Comparison of ENCODE assay signal across 8 cellular contexts in the genomic region with DNA sequence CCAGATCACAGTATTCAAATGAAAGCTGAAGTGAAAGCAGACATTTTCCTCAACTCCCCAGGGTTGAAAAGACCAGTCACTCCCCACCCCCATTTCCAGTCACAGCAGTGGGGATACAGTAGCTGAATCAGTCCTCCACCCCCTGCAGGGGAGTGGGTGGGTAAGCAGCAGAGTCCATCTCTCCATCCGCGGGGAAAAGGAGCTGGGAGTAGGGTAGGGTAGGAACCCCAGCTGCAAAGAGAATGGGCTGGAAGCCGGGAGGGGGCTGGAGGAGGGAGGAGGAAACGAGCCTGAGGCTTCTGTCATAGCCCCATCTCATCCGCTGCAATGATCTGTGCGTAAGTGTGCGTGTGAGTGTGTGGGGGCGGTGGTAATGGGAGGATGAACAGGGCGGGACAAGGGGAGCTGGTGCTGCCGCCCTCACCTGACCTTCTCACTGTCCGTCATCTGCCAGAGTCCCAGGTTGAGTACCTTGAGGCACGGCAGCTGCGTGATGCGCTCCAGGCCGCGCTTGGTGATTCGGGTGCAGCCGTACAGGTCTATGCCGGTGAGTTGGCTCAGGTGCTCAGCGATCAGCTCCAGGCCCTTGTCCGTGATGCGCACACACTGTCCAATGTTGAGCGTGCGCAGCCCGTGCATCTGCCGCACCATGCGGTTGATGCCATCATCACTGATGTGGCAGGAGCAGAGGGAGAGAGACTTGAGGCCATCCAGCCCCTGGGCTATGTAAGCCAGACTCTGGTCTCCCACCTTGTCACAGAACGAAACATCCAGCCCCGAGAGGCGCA. TPM values are rescaled to one million over a fixed set of nuclear protein-coding genes. Genes with fewer than 3 reads are reported as not detected.
DNase-seq lines count a peak whose midpoint lies in the region; ATAC-seq and TF ChIP-seq lines count a peak whose summit lies in the region.

No MANE protein-coding gene starts in this region.

- H3K4me3 ChIP-seq in epithelial cell of proximal tubule (ENCODE audit: low read depth, low read length): peak overlapping the region; percentile 76

- no peak for TF ChIP-seq CTCF in 22Rv1 (IDR thresholded peaks at IDR 0.05)
- TF ChIP-seq CTCF in epithelial cell of proximal tubule (conservative IDR thresholded peaks at IDR 0.05; ENCODE audit: low read depth, low read length): peak; percentile 19

- peak overlapping the region; percentile 98; the same call in 1 of the 2 replicates for H3K27ac ChIP-seq in 22Rv1

- H3K36me3 Mint-ChIP-seq in naive thymus-derived CD8-positive, alpha-beta T cell: peaks cover 0 to 18% (median 0%) of the 10 kb centered on the region in 3 donors

- DNase-seq in NCI-H748 treated with DMSO at 0.1 percent for 48 hours (lab: John Stamatoyannopoulos, UW): peak; percentile 52
- peak; percentile 77 for DNase-seq in activated CD8-positive, alpha-beta memory T cell treated with anti-CD3 and anti-CD28 coated beads, Interleukin-2, amount 50 U/mL, for 48 hours
- no peak for DNase-seq in epithelial cell of proximal tubule (ENCODE audit: low read depth)
- peak; percentile 15 to 86 (median 52) for DNase-seq in naive thymus-derived CD8-positive, alpha-beta T cell
- peak; percentile 56 for DNase-seq in superior temporal gyrus (ENCODE audit: extremely low spot score)
- no peak for DNase-seq in H4 (ENCODE audit: low spot score)

- peak; percentile 15 for ATAC-seq in GM18873 (IDR thresholded peaks at IDR 0.05; ENCODE audit: low FRiP score, unreplicated experiment)
- ATAC-seq in naive thymus-derived CD8-positive, alpha-beta T cell: peak; percentile 13 to 35

- no peaks in the 10 kb centered on the region for H3K27me3 Mint-ChIP-seq in naive thymus-derived CD8-positive, alpha-beta T cell

- H3K27ac Mint-ChIP-seq in naive thymus-derived CD8-positive, alpha-beta T cell: peak overlapping the region; percentile 66 to 97 (median 94)

- POLR2A ChIA-PET in naive thymus-derived CD8-positive, alpha-beta T cell (lab: Charles Lee): interaction anchor here (1.1 to 3.6 kb wide), 11 partner anchors 9 to 841 kb away, joined by 4 to 62 read pairs (median 6); partner anchors contain the start of genes RAD52 and WNK1

- H3K4me3 Mint-ChIP-seq in naive thymus-derived CD8-positive, alpha-beta T cell: peak overlapping the region; percentile 87 to 97 (median 95)

- H3K4me1 Mint-ChIP-seq in naive thymus-derived CD8-positive, alpha-beta T cell: peaks cover 38 to 71% (median 68%) of the 10 kb centered on the region in 4 donors

- no peaks in the 10 kb centered on the region for H3K9me3 Mint-ChIP-seq in naive thymus-derived CD8-positive, alpha-beta T cell

RNA-seq across cellular contexts. Expression of gene FBXL14, which starts 1.7 kb away (rescaled TPM):
- total RNA-seq in epithelial cell of proximal tubule: 5.5 and 10.6 TPM in 2 replicates
- 10 to 100 TPM; 36.5 to 38.8 TPM for total RNA-seq in naive thymus-derived CD8-positive, alpha-beta T cell
- 10 to 100 TPM; 12.1 to 24.5 (median 16.6) TPM for polyA plus RNA-seq in naive thymus-derived CD8-positive, alpha-beta T cell
- total RNA-seq in H4 (2014; rRNA removed; shearing (Covaris generic)): 5.3 and 6.1 TPM in 2 replicates

RNA-seq across cellular contexts. Expression of gene WNT5B, which starts 36.4 kb away (rescaled TPM):
- 6.6 and 51.0 TPM in 2 replicates for total RNA-seq in epithelial cell of proximal tubule
- total RNA-seq in naive thymus-derived CD8-positive, alpha-beta T cell: not detected
- polyA plus RNA-seq in naive thymus-derived CD8-positive, alpha-beta T cell: not detected
- total RNA-seq in H4 (2014; rRNA removed; shearing (Covaris generic)): 3.8 and 6.4 TPM in 2 replicates

Comparison
In these comparisons a context has a peak if more than half of its experiments do, and no peak if none do; other contexts are left out.
1. DNase-seq: peak in NCI-H748 treated with DMSO at 0.1 percent for 48 hours (single experiment), activated CD8-positive, alpha-beta memory T cell treated with anti-CD3 and anti-CD28 coated beads, Interleukin-2, amount 50 U/mL, for 48 hours (single experiment), naive thymus-derived CD8-positive, alpha-beta T cell (10 of 10) and superior temporal gyrus (single experiment); none in epithelial cell of proximal tubule (single experiment) and H4 (single experiment).